Comparison of ENCODE assay signal across 13 cellular contexts in the genomic region with DNA sequence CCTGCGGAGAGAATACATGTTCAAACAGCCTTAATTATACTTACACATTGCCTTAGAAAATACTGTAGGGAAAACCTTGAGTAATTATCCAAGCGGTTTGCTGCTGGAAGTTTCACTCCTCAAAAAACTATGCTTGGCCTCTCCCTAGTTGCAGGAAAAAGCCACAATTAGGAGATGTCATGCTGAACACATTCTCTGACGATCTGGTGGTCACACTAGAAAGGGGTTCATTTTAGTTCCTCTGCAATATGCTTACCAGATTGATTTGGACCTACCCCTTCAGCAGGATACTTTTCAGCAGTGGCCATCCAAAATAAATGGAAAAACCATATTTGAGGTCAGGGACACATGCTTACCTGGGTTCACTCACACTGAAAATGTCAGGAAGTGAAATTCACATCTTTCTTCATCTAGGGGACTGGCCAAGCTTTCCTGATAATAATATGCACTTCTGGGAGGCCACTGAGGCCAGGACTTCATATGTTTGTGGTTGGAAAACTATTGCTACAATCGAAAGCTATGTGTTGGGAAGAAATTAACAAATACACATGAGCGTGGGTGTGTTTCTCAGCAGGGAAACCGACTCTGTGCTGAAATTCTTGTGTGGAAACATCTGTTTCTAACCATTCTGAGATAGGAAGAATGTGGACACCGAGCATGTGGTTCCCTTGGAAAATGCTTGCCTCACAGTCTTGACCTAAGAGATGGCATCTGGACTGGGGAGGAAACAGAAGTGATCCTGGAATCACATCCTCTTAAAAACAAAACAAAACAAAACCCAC.
DNase-seq lines count a peak whose midpoint lies in the region; ATAC-seq, FAIRE-seq and TF ChIP-seq lines count a peak whose summit lies in the region.
"Had no signal": no experiment of that assay in that cellular context is flagged by ENCODE, and none has a peak within 500 bp of the region (broad histone marks: within the 10 kb centered on the region; RNA-seq: fewer than 3 reads in every experiment).

No MANE protein-coding gene starts in this region.

- H3K36me3 Mint-ChIP-seq in CD4-positive, alpha-beta memory T cell: no peaks in the 10 kb centered on the region

- CTCF ChIA-PET in A549 (lab: Yijun Ruan, JAX): no interaction called here
- CTCF ChIA-PET in CD4-positive, alpha-beta memory T cell (lab: Charles Lee; ENCODE audit: partially characterized antibody): no interaction called here
- CTCF ChIA-PET in RWPE1 (lab: Yijun Ruan, JAX): interaction anchor here (0.7 kb wide), 1 partner anchor 300 kb away, joined by 6 read pairs; no protein-coding TSS in a partner anchor

- TF ChIP-seq RAD21 in A549 (conservative IDR thresholded peaks at IDR 0.05 in 1 of 2, IDR thresholded peaks at IDR 0.05 in 1 of 2): no peak

- no peak for TF ChIP-seq CTCF in A549 (IDR thresholded peaks at IDR 0.05)
- no peak for TF ChIP-seq CTCF in choroid plexus epithelial cell (conservative IDR thresholded peaks at IDR 0.05; ENCODE audit: low read depth, low read length)
- no peak for TF ChIP-seq CTCF in RWPE1 (conservative IDR thresholded peaks at IDR 0.05; ENCODE audit: low read depth)

- TF ChIP-seq EP300 in A549 (IDR thresholded peaks at IDR 0.05): no peak

- H3K27me3 ChIP-seq in HAP-1 (ENCODE audit: low read depth): no peaks in the 10 kb centered on the region
- no peaks in the 10 kb centered on the region for H3K27me3 ChIP-seq in CD4-positive, alpha-beta memory T cell (ENCODE audit: insufficient read depth, low read length)
- H3K27me3 ChIP-seq: BLaER1 had no signal

- intact Hi-C loops in CD4-positive, alpha-beta memory T cell (cut with micrococcal nuclease): no loop called here

- H3K27ac Mint-ChIP-seq in CD4-positive, alpha-beta memory T cell: no peak overlapping the region

- WGBS in A549 (ENCODE audit: missing lambda C conversion rate): 78% methylated on average over 7 of the region's 7 CpGs

- H3K4me3 ChIP-seq in A549 (no peak overlapping the region), choroid plexus epithelial cell (ENCODE audit: low read depth, low read length) (no peak overlapping the region), HAP-1 (no peak overlapping the region)
- H3K4me3 ChIP-seq in CD4-positive, alpha-beta memory T cell (ENCODE audit: low read length in 2 of 2): no peak overlapping the region
- H3K4me3 ChIP-seq: BLaER1, thoracic aorta had no signal

- H3K4me3 Mint-ChIP-seq in CD4-positive, alpha-beta memory T cell: no peak overlapping the region

- H3K9me3 ChIP-seq in A549: no peaks in the 10 kb centered on the region; the same call in 2 of the 3 replicates
- H3K9me3 ChIP-seq in HAP-1: no peaks in the 10 kb centered on the region
- no peaks in the 10 kb centered on the region for H3K9me3 ChIP-seq in CD4-positive, alpha-beta memory T cell (ENCODE audit: control insufficient read depth in 1 of 2, low read length in 2 of 2)
- H3K9me3 ChIP-seq: thoracic aorta had no signal

- no peaks in the 10 kb centered on the region for H3K27me3 Mint-ChIP-seq in CD4-positive, alpha-beta memory T cell

- H3K9me3 Mint-ChIP-seq in CD4-positive, alpha-beta memory T cell: no peaks in the 10 kb centered on the region

- peaks cover 11 to 25% (median 15%) of the 10 kb centered on the region in 4 donors for H3K4me1 Mint-ChIP-seq in CD4-positive, alpha-beta memory T cell

- peak; percentile 94 for FAIRE-seq in A549 (lab: Jason Lieb, UNC)
- FAIRE-seq: HTR-8/SVneo had no signal

- no peak for ATAC-seq in A549

- no peak for TF ChIP-seq POLR2A in A549 (IDR thresholded peaks at IDR 0.05; ENCODE audit: low read length)

- peaks cover 6% of the 10 kb centered on the region; the same call in 2 of the 3 replicates for H3K4me1 ChIP-seq in A549
- H3K4me1 ChIP-seq in HAP-1: peaks cover 2% of the 10 kb centered on the region; the same call in 1 of the 2 replicates
- H3K4me1 ChIP-seq in CD4-positive, alpha-beta memory T cell (ENCODE audit: insufficient read depth, low read length): peaks cover 11% of the 10 kb centered on the region

- 0 out of 6 replicates have a peak overlapping the region, but pooled peaks of 1 of the 2 experiments have one; percentile 33 for H3K27ac ChIP-seq in A549
- no peak overlapping the region for H3K27ac ChIP-seq in CD4-positive, alpha-beta memory T cell (ENCODE audit: low read depth, low read length)
- no peak overlapping the region for H3K27ac ChIP-seq in RWPE1
- H3K27ac ChIP-seq: BLaER1, VCaP had no signal

- no peaks in the 10 kb centered on the region for H3K36me3 ChIP-seq in HAP-1 (replicated peaks)
- H3K36me3 ChIP-seq in CD4-positive, alpha-beta memory T cell (ENCODE audit: insufficient read depth, low read length): no peaks in the 10 kb centered on the region
- H3K36me3 ChIP-seq: BLaER1, thoracic aorta had no signal

- DNase-seq in A549 (ENCODE audit: low read depth in 1 of 2, low spot score in 1 of 2) (no peak), KBM-7 (peak; percentile 48), choroid plexus epithelial cell (ENCODE audit: low read depth) (peak; percentile 98), medulla oblongata (ENCODE audit: extremely low spot score) (peak; percentile 48), HAP-1 (ENCODE audit: low spot score in 2 of 2) (no peak), RWPE1 (ENCODE audit: low spot score) (no peak), iPS-NIHi11 (ENCODE audit: low spot score) (no peak)
- no peak for DNase-seq in CD4-positive, alpha-beta memory T cell
- DNase-seq: NCI-H526 treated with DMSO at 0.1 percent for 48 hours had no signal

- in situ Hi-C loops in KBM-7 (cut with MboI; ENCODE audit: low pct_unique_long_range_greater_than_20kb, low sequenced_read_pairs): no loop called here
- in situ Hi-C loops in HAP-1 (cut with MboI; ENCODE audit: low sequenced_read_pairs): no loop called here

- H3K4me2 ChIP-seq in A549: no peak overlapping the region
- H3K4me2 ChIP-seq: BLaER1 had no signal

- POLR2A ChIA-PET in A549 (lab: Yijun Ruan, JAX) (no interaction called here), RWPE1 (lab: Yijun Ruan, JAX; ENCODE audit: low non-redundant PET) (no interaction called here)
- POLR2A ChIA-PET in CD4-positive, alpha-beta memory T cell (lab: Charles Lee; ENCODE audit: partially characterized antibody): no interaction called here

TF ChIP-seq in A549, 52 proteins besides CTCF, POLR2A, EP300 and RAD21:
- TF ChIP-seq HDAC2 (IDR thresholded peaks at IDR 0.05) (no peak), MAFK (IDR thresholded peaks at IDR 0.05; ENCODE audit: partially characterized antibody) (no peak), HOXA7 (CRISPR knock-in tag; IDR thresholded peaks at IDR 0.05) (no peak), POLR2AphosphoS2 (conservative IDR thresholded peaks at IDR 0.05; ENCODE audit: low read length) (no peak)

Comparison
In these comparisons a context has a peak if more than half of its experiments do, and no peak if none do; other contexts are left out.
1. DNase-seq: peak in KBM-7 (single experiment), choroid plexus epithelial cell (single experiment) and medulla oblongata (single experiment); none in A549 (0 of 2), HAP-1 (0 of 2), CD4-positive, alpha-beta memory T cell (0 of 5), RWPE1 (single experiment) and iPS-NIHi11 (single experiment).